20 cellular contexts compared by ENCODE assay signal in genomic region chr2:199118701-199119241, GRCh38.
DNase-seq lines count a peak whose midpoint lies in the region; ATAC-seq and TF ChIP-seq lines count a peak whose summit lies in the region.
"Had no signal": no experiment of that assay in that cellular context is flagged by ENCODE, and none has a peak within 500 bp of the region (broad histone marks: within the 10 kb centered on the region; RNA-seq: fewer than 3 reads in every experiment).

No MANE protein-coding gene starts in this region.

- no peak overlapping the region for H3K27ac ChIP-seq in endodermal cell (ENCODE audit: low read depth, low read length)
- no peak overlapping the region for H3K27ac ChIP-seq in mesendoderm (ENCODE audit: low read depth, low read length)
- H3K27ac ChIP-seq in spleen, result no peak overlapping the region
- H3K27ac ChIP-seq: HL-60, KMS-11 had no signal

- H3K4me1 ChIP-seq in endodermal cell (ENCODE audit: control insufficient read depth, insufficient read depth, low read length) (no peaks in the 10 kb centered on the region), mesendoderm (ENCODE audit: control insufficient read depth, low read depth, low read length) (no peaks in the 10 kb centered on the region), spleen (no peaks in the 10 kb centered on the region)

- no peak overlapping the region for H3K18ac ChIP-seq in mesendoderm (ENCODE audit: low read length)

- DNase-seq in NCI-H510A treated with DMSO at 0.1 percent for 48 hours (lab: John Stamatoyannopoulos, UW) (peak; percentile 15), NCI-H510A (lab: John Stamatoyannopoulos, UW) (no peak), endodermal cell (peak; percentile 51), mesendoderm (peak; percentile 35), G401 (ENCODE audit: low spot score) (no peak), spleen (no peak)
- DNase-seq: DMS 273 treated with DMSO at 0.1 percent for 48 hours, DND-41, GOT3, NCI-H1436, NCI-H1930, NCI-H774, OCI-M1, SHP77, SK-N-SH had no signal

- no peak overlapping the region for H3K4me3 Mint-ChIP-seq in endodermal cell
- H3K4me3 Mint-ChIP-seq: B cell had no signal

- TF ChIP-seq CTCF in endodermal cell (conservative IDR thresholded peaks at IDR 0.05) (no peak), spleen (IDR thresholded peaks at IDR 0.05 in 8 of 11, conservative IDR thresholded peaks at IDR 0.05 in 3 of 11) (no peak)

- no peaks in the 10 kb centered on the region for H3K27me3 Mint-ChIP-seq in endodermal cell (ENCODE audit: insufficient read depth)
- H3K27me3 Mint-ChIP-seq: B cell had no signal

- H3K36me3 Mint-ChIP-seq in endodermal cell (ENCODE audit: low read depth), result no peaks in the 10 kb centered on the region

- in situ Hi-C loops in G401 (cut with HindIII; ENCODE audit: low sequenced_read_pairs), result no loop called here

- intact Hi-C loops in spleen (cut with DNase I; ENCODE audit: low total_unique reads), result no loop called here

- no peak overlapping the region for H2BK120ac ChIP-seq in mesendoderm (ENCODE audit: low read depth, low read length)

- H2BK15ac ChIP-seq in mesendoderm (replicated peaks; ENCODE audit: low read depth), result no peak overlapping the region

- H3K79me1 ChIP-seq in mesendoderm (ENCODE audit: low read length), result no peaks in the 10 kb centered on the region

- no peaks in the 10 kb centered on the region for H3K9me3 Mint-ChIP-seq in endodermal cell

- H3K9ac ChIP-seq in endodermal cell (ENCODE audit: extremely low read depth, low read length, poor library complexity, severe bottlenecking), result no peak overlapping the region
- H3K9ac ChIP-seq in mesendoderm (ENCODE audit: low read length), result no peak overlapping the region
- H3K9ac ChIP-seq: KMS-11, SK-N-SH had no signal

- H3K4me1 Mint-ChIP-seq in endodermal cell, result no peaks in the 10 kb centered on the region
- H3K4me1 Mint-ChIP-seq: B cell had no signal

- H3K9me3 ChIP-seq in endodermal cell (ENCODE audit: control insufficient read depth, low read length) (no peaks in the 10 kb centered on the region), spleen (no peaks in the 10 kb centered on the region)
- H3K9me3 ChIP-seq: SK-N-SH had no signal

- no peak overlapping the region for H3K4ac ChIP-seq in mesendoderm (ENCODE audit: low read depth, low read length)

- no peak overlapping the region for H3K56ac ChIP-seq in mesendoderm (ENCODE audit: low read length)

- H3K23ac ChIP-seq in mesendoderm (ENCODE audit: low read length), result no peak overlapping the region

- H3K4me2 ChIP-seq in mesendoderm (ENCODE audit: low read length), result no peak overlapping the region
- H3K4me2 ChIP-seq: KMS-11, SK-N-SH had no signal

- H4K5ac ChIP-seq in mesendoderm (ENCODE audit: low read length), result no peak overlapping the region

- H3K27me3 ChIP-seq in endodermal cell (ENCODE audit: control insufficient read depth, insufficient read depth, low read length, poor library complexity, severe bottlenecking) (no peaks in the 10 kb centered on the region), mesendoderm (ENCODE audit: insufficient read depth, low read length, poor library complexity) (no peaks in the 10 kb centered on the region), spleen (replicated peaks in 1 of 7) (no peaks in the 10 kb centered on the region)

- ATAC-seq in HG03521 (IDR thresholded peaks at IDR 0.05; ENCODE audit: unreplicated experiment) (no peak), GM21367 (IDR thresholded peaks at IDR 0.05; ENCODE audit: unreplicated experiment) (no peak)

- no peak for TF ChIP-seq POLR2A in spleen (IDR thresholded peaks at IDR 0.05)

- no peak overlapping the region for H4K8ac ChIP-seq in mesendoderm (ENCODE audit: low read depth, low read length)

- H3K27ac Mint-ChIP-seq in endodermal cell, result no peak overlapping the region
- H3K27ac Mint-ChIP-seq: B cell had no signal

- no peak overlapping the region for H2BK5ac ChIP-seq in mesendoderm (ENCODE audit: low read length)

- 74 to 76% methylated on average over 2 to 4 of the region's 4 CpGs for whole genome bisulfite sequencing in endodermal cell (ENCODE audit: insufficient coverage in 1 of 2, insufficient read length in 1 of 2), 2 experiments
- WGBS in mesendoderm (ENCODE audit: extremely low coverage, insufficient coverage, low lambda C conversion rate), result no CpG with 5 or more reads among the region's 4 CpGs
- 64 to 74% (median 69%) methylated on average over 4 of the region's 4 CpGs for WGBS in spleen, 5 donors

- no peaks in the 10 kb centered on the region for H3K36me3 ChIP-seq in endodermal cell (ENCODE audit: control insufficient read depth, insufficient read depth, low read length)
- H3K36me3 ChIP-seq in mesendoderm (ENCODE audit: control insufficient read depth, insufficient read depth, low read length), result no peaks in the 10 kb centered on the region
- H3K36me3 ChIP-seq in spleen, result no peaks in the 10 kb centered on the region

- no peak overlapping the region for H3K4me3 ChIP-seq in endodermal cell (ENCODE audit: low read length)
- H3K4me3 ChIP-seq in mesendoderm (ENCODE audit: low read length), result no peak overlapping the region
- no peak overlapping the region for H3K4me3 ChIP-seq in spleen

- H2AK5ac ChIP-seq in mesendoderm (ENCODE audit: low read length), result no peak overlapping the region

- H3K79me2 ChIP-seq in mesendoderm (ENCODE audit: control insufficient read depth, insufficient read depth, low read length), result no peaks in the 10 kb centered on the region

Comparison
In these comparisons a context has a peak if more than half of its experiments do, and no peak if none do; other contexts are left out.
1. DNase-seq: peak in NCI-H510A treated with DMSO at 0.1 percent for 48 hours (single experiment), endodermal cell (single experiment) and mesendoderm (single experiment); none in NCI-H510A (single experiment), G401 (single experiment) and spleen (single experiment).